Comparison of ENCODE assay signal across 22 cellular contexts in genomic region chr5:81334304-81335061, GRCh38. TPM values are rescaled to one million over a fixed set of nuclear protein-coding genes. Genes with fewer than 3 reads are reported as not detected.
DNase-seq lines count a peak whose midpoint lies in the region; ATAC-seq, FAIRE-seq and TF ChIP-seq lines count a peak whose summit lies in the region.
"Had no signal": no experiment of that assay in that cellular context is flagged by ENCODE, and none has a peak within 500 bp of the region (broad histone marks: within the 10 kb centered on the region; RNA-seq: fewer than 3 reads in every experiment).

No MANE protein-coding gene starts in this region.

- H3K9me3 Mint-ChIP-seq in central memory CD8-positive, alpha-beta T cell = no peaks in the 10 kb centered on the region
- H3K9me3 Mint-ChIP-seq in immature natural killer cell = peaks cover 0 to 2% (median 0%) of the 10 kb centered on the region in 6 donors
- H3K9me3 Mint-ChIP-seq: activated CD8-positive, alpha-beta T cell treated with anti-CD3 and anti-CD28 coated beads for 36 hours; activated naive CD4-positive, alpha-beta T cell treated with anti-CD3 and anti-CD28 coated beads, Interleukin-2, amount 50 U/mL, for 72 hours; brain had no signal

- no peak overlapping the region for H3K27ac Mint-ChIP-seq in central memory CD8-positive, alpha-beta T cell (ENCODE audit: low read depth)
- no peak overlapping the region for H3K27ac Mint-ChIP-seq in immature natural killer cell
- H3K27ac Mint-ChIP-seq: activated CD8-positive, alpha-beta T cell treated with anti-CD3 and anti-CD28 coated beads for 36 hours; activated naive CD4-positive, alpha-beta T cell treated with anti-CD3 and anti-CD28 coated beads, Interleukin-2, amount 50 U/mL, for 72 hours; brain had no signal

- in situ Hi-C loops in HepG2 (cut with HindIII; ENCODE audit: extremely low pct_ligation_motif_present, low pct_unique_long_range_greater_than_20kb) = no loop called here

- H3K4me1 ChIP-seq in keratinocyte (ENCODE audit: control insufficient read depth, extremely low read depth, insufficient read depth, low read length) (no peaks in the 10 kb centered on the region), HepG2 (ENCODE audit: insufficient read depth, low read length) (no peaks in the 10 kb centered on the region)
- H3K4me1 ChIP-seq: Caco-2, left lung, tibial artery had no signal

- peak overlapping the region; percentile 34 for H3K4me2 ChIP-seq in keratinocyte (ENCODE audit: control insufficient read depth, extremely low read depth, insufficient read depth, low read depth, low read length)
- no peak overlapping the region for H3K4me2 ChIP-seq in HepG2 (ENCODE audit: low read depth, low read length)
- H3K4me2 ChIP-seq: smooth muscle cell had no signal

- FAIRE-seq in keratinocyte (lab: Jason Lieb, UNC) (no peak), HepG2 (lab: Jason Lieb, UNC) (no peak)
- FAIRE-seq: TTC549 had no signal

- H3K4me3 ChIP-seq in keratinocyte (ENCODE audit: control insufficient read depth in 2 of 3, extremely low read depth in 1 of 3, insufficient read depth in 2 of 3, low read depth in 1 of 3, low read length in 3 of 3) (no peak overlapping the region), HepG2 (replicated peaks in 1 of 3; ENCODE audit: insufficient read depth in 1 of 3, low read depth in 2 of 3, low read length in 3 of 3) (no peak overlapping the region)
- H3K4me3 ChIP-seq: left lung, ovary, smooth muscle cell, tibial artery had no signal

- WGBS in HepG2 (ENCODE audit: low lambda C conversion rate) = 75% methylated on average over 13 of the region's 14 CpGs

- no peak for ATAC-seq in central memory CD8-positive, alpha-beta T cell (replicated peaks; ENCODE audit: extremely low read depth, poor library complexity, severe bottlenecking)
- ATAC-seq in HG03045 (IDR thresholded peaks at IDR 0.05; ENCODE audit: unreplicated experiment) = no peak
- ATAC-seq in HepG2 = no peak
- ATAC-seq: activated CD8-positive, alpha-beta T cell treated with anti-CD3 and anti-CD28 coated beads for 36 hours; activated naive CD4-positive, alpha-beta T cell treated with anti-CD3 and anti-CD28 coated beads, Interleukin-2, amount 50 U/mL, for 72 hours; activated T-cell treated with anti-CD3 and anti-CD28 coated beads, Interleukin-2, amount 50 U/mL, for 4 hours; left lung; Panc1 had no signal

- H2AFZ ChIP-seq in keratinocyte (ENCODE audit: control insufficient read depth, low read length) = peak overlapping the region; percentile 32
- H2AFZ ChIP-seq in HepG2 (ENCODE audit: low read length) = no peak overlapping the region

- CTCF ChIA-PET in HepG2 (lab: Yijun Ruan, JAX; ENCODE audit: low intra/inter-chr PET ratio, low total read pairs) = no interaction called here

- no peaks in the 10 kb centered on the region for H3K36me3 Mint-ChIP-seq in central memory CD8-positive, alpha-beta T cell (ENCODE audit: insufficient read depth)
- no peaks in the 10 kb centered on the region for H3K36me3 Mint-ChIP-seq in immature natural killer cell
- H3K36me3 Mint-ChIP-seq: activated naive CD4-positive, alpha-beta T cell treated with anti-CD3 and anti-CD28 coated beads, Interleukin-2, amount 50 U/mL, for 72 hours; brain had no signal

- H3K9ac ChIP-seq in keratinocyte (ENCODE audit: control insufficient read depth, extremely low read depth, insufficient read depth, low read length) = no peak overlapping the region
- H3K9ac ChIP-seq in HepG2 (ENCODE audit: insufficient read depth, low read depth, low read length) = no peak overlapping the region

- H3K4me3 Mint-ChIP-seq in central memory CD8-positive, alpha-beta T cell = peak overlapping the region; percentile 36
- peak overlapping the region in 1 of 5 donors; percentile 46 for H3K4me3 Mint-ChIP-seq in immature natural killer cell
- H3K4me3 Mint-ChIP-seq: activated CD8-positive, alpha-beta T cell treated with anti-CD3 and anti-CD28 coated beads for 36 hours; activated T-cell treated with anti-CD3 and anti-CD28 coated beads, Interleukin-2, amount 50 U/mL, for 4 hours; brain had no signal

- BruUV-seq in HepG2 (replicated peaks; lab: Mats Ljungman, UMichigan) = no TSS peak

- POLR2A ChIA-PET in HepG2 (lab: Yijun Ruan, JAX) = no interaction called here

- DNase-seq in D341Med (ENCODE audit: low spot score) (peak; percentile 78), NCI-H82 (lab: John Stamatoyannopoulos, UW) (peak; percentile 93), keratinocyte (ENCODE audit: low read depth, low spot score) (no peak), immature natural killer cell (no peak), NCI-H187 (lab: John Stamatoyannopoulos, UW) (no peak), HepG2 (ENCODE audit: low spot score) (no peak)
- DNase-seq in central memory CD8-positive, alpha-beta T cell (ENCODE audit: low spot score in 2 of 2) = no peak
- DNase-seq: activated CD8-positive, alpha-beta T cell treated with anti-CD3 and anti-CD28 coated beads for 36 hours; activated T-cell treated with anti-CD3 and anti-CD28 coated beads, Interleukin-2, amount 50 U/mL, for 4 hours; Caco-2; left lung; NCI-H2029; NCI-H510A treated with DMSO at 0.1 percent for 48 hours; ovary; tibial artery had no signal

- peaks cover 10% of the 10 kb centered on the region for H3K27me3 Mint-ChIP-seq in central memory CD8-positive, alpha-beta T cell
- peaks cover 0 to 1% (median 0%) of the 10 kb centered on the region in 3 donors for H3K27me3 Mint-ChIP-seq in immature natural killer cell (ENCODE audit: low read depth in 3 of 3)
- H3K27me3 Mint-ChIP-seq: activated CD8-positive, alpha-beta T cell treated with anti-CD3 and anti-CD28 coated beads for 36 hours; brain had no signal

- H3K27ac ChIP-seq in keratinocyte (ENCODE audit: control insufficient read depth, insufficient read depth, low read length) (no peak overlapping the region), HepG2 (ENCODE audit: extremely low read length, insufficient read depth, low read length) (no peak overlapping the region)
- H3K27ac ChIP-seq: left lung, ovary, tibial artery had no signal

- H3K36me3 ChIP-seq in keratinocyte (ENCODE audit: control insufficient read depth in 2 of 2, extremely low read depth in 1 of 2, insufficient read depth in 2 of 2, low read length in 2 of 2) (no peaks in the 10 kb centered on the region), HepG2 (replicated peaks in 1 of 2; ENCODE audit: control insufficient read depth in 1 of 2, insufficient read depth in 2 of 2, low read length in 2 of 2) (no peaks in the 10 kb centered on the region)
- H3K36me3 ChIP-seq: left lung, ovary, tibial artery had no signal

- H3K4me1 Mint-ChIP-seq in central memory CD8-positive, alpha-beta T cell = peaks cover 4% of the 10 kb centered on the region
- H3K4me1 Mint-ChIP-seq in immature natural killer cell = no peaks in the 10 kb centered on the region
- H3K4me1 Mint-ChIP-seq: brain had no signal

- intact Hi-C loops in HepG2 (cut with micrococcal nuclease; ENCODE audit: unreplicated experiment) = no loop called here

- no peak for TF ChIP-seq RAD21 in HepG2 (CRISPR knock-in tag; IDR thresholded peaks at IDR 0.05)

- TF ChIP-seq POLR2A in HepG2 (IDR thresholded peaks at IDR 0.05; ENCODE audit: insufficient read depth in 1 of 2, low read depth in 2 of 2, low read length in 2 of 2) = no peak

- H3K79me2 ChIP-seq in keratinocyte (ENCODE audit: control insufficient read depth, insufficient read depth, low read length) = no peaks in the 10 kb centered on the region
- no peaks in the 10 kb centered on the region for H3K79me2 ChIP-seq in HepG2 (ENCODE audit: insufficient read depth, low read length)

- H3K27me3 ChIP-seq in keratinocyte (ENCODE audit: control insufficient read depth, extremely low read depth, insufficient read depth, low read length) = no peaks in the 10 kb centered on the region
- H3K27me3 ChIP-seq in HepG2 (ENCODE audit: control insufficient read depth in 1 of 2, insufficient read depth in 2 of 2, low read length in 2 of 2) = no peaks in the 10 kb centered on the region
- H3K27me3 ChIP-seq: left lung, ovary, tibial artery had no signal

- H3K9me3 ChIP-seq in keratinocyte (ENCODE audit: control insufficient read depth, low read depth, low read length) = no peaks in the 10 kb centered on the region
- H3K9me3 ChIP-seq in HepG2 (ENCODE audit: low read length) = no peaks in the 10 kb centered on the region
- H3K9me3 ChIP-seq: Caco-2, ovary, tibial artery had no signal

- no peak for TF ChIP-seq EP300 in HepG2 (IDR thresholded peaks at IDR 0.05; ENCODE audit: low read depth in 2 of 2, low read length in 2 of 2)
- no peak for TF ChIP-seq EP300 in HepG2 (CRISPR knock-in tag; IDR thresholded peaks at IDR 0.05; ENCODE audit: borderline replicate concordance)

- H4K20me1 ChIP-seq in keratinocyte (ENCODE audit: control insufficient read depth, extremely low read depth, insufficient read depth, low read length) (no peaks in the 10 kb centered on the region), HepG2 (ENCODE audit: insufficient read depth, low read length) (no peaks in the 10 kb centered on the region)

- no peaks in the 10 kb centered on the region for H3K9me1 ChIP-seq in keratinocyte (ENCODE audit: control insufficient read depth, extremely low read depth, insufficient read depth, low read length)

- TF ChIP-seq CTCF in keratinocyte (optimal IDR thresholded peaks at IDR 0.05 in 1 of 3, IDR thresholded peaks at IDR 0.05 in 1 of 3, conservative IDR thresholded peaks at IDR 0.05 in 1 of 3; ENCODE audit: extremely low read depth in 1 of 3, insufficient read depth in 2 of 3, low read length in 3 of 3) = no peak
- TF ChIP-seq CTCF in HepG2 (CRISPR knock-in tag; IDR thresholded peaks at IDR 0.05) = no peak

- dilution Hi-C loops in keratinocyte (cut with MboI; ENCODE audit: extremely low pct_ligation_motif_present, low sequenced_read_pairs) = no loop called here

RNA-seq across cellular contexts. Expression of gene ZCCHC9, which starts 33.1 kb away (rescaled TPM):
- polyA plus RNA-seq in keratinocyte (12.4 to 24.1 TPM (median 20.1 TPM) in 3 replicates), immature natural killer cell (1 to 10 TPM; 6.9 to 8.7 (median 8.1) TPM), HepG2 (2011; rRNA removed) (20.1 and 28.7 TPM in 2 replicates)
- polyA plus RNA-seq in keratinocyte (2011; ENCODE audit: low read depth) = 20.0 TPM
- polyA plus RNA-seq in keratinocyte (2011; cell fraction: cytosol; rRNA removed) = 12.2 and 19.7 TPM in 2 replicates
- polyA plus RNA-seq in keratinocyte (2011; cell fraction: nucleus; rRNA removed) = 10.6 and 17.5 TPM in 2 replicates
- polyA plus RNA-seq in keratinocyte (2012; ENCODE audit: low replicate concordance) = 21.2 and 32.9 TPM in 2 replicates
- polyA minus RNA-seq in keratinocyte = 0.36 to 9.6 TPM (median 3.1 TPM) in 3 replicates
- polyA minus RNA-seq in keratinocyte (2011; cell fraction: cytosol; rRNA and poly(A)+ RNA removed) = 9.0 TPM
- 3.7 and 4.2 TPM in 2 replicates for polyA minus RNA-seq in keratinocyte (2011; cell fraction: nucleus; rRNA and poly(A)+ RNA removed)
- 52.5 and 70.7 TPM in 2 replicates for total RNA-seq in HepG2 (2016; rRNA removed; fragmentation: Illumina TruSeq; extraction: Trizol)
- total RNA-seq in HepG2 (2016; cell fraction: cytosol; rRNA removed; fragmentation: Illumina TruSeq; extraction: Trizol; ENCODE audit: low read depth) = 25.2 and 26.8 TPM in 2 replicates
- 52.8 and 69.9 TPM in 2 replicates for total RNA-seq in HepG2 (2016; cell fraction: insoluble cytoplasmic fraction; rRNA removed; fragmentation: Illumina TruSeq; extraction: Trizol)
- total RNA-seq in HepG2 (2016; cell fraction: membrane; rRNA removed; fragmentation: Illumina TruSeq; extraction: Trizol) = 46.9 and 48.3 TPM in 2 replicates
- 26.3 and 28.6 TPM in 2 replicates for total RNA-seq in HepG2 (2016; cell fraction: nucleus; rRNA removed; fragmentation: Illumina TruSeq; extraction: Trizol)
- polyA plus RNA-seq in HepG2 (2011; cell fraction: cytosol; rRNA removed) = 10.2 and 15.7 TPM in 2 replicates
- polyA plus RNA-seq in HepG2 (2011; cell fraction: nucleus; rRNA removed) = 7.6 and 12.3 TPM in 2 replicates
- polyA plus RNA-seq in HepG2 (2012) = 29.6 and 38.6 TPM in 2 replicates
- 26.9 and 35.4 TPM in 2 replicates for polyA plus RNA-seq in HepG2 (2016; cell fraction: cytosol; fragmentation: Illumina TruSeq; extraction: Trizol; ENCODE audit: low read depth)
- polyA plus RNA-seq in HepG2 (2016; cell fraction: insoluble cytoplasmic fraction; fragmentation: Illumina TruSeq; extraction: Trizol; ENCODE audit: low read depth) = 89.5 and 100 TPM in 2 replicates
- 41.3 and 43.4 TPM in 2 replicates for polyA plus RNA-seq in HepG2 (2016; cell fraction: membrane; fragmentation: Illumina TruSeq; extraction: Trizol; ENCODE audit: low read depth)
- 57.8 and 58.2 TPM in 2 replicates for polyA plus RNA-seq in HepG2 (2016; cell fraction: nucleus; fragmentation: Illumina TruSeq; extraction: Trizol; ENCODE audit: insufficient read depth, low read depth)
- polyA minus RNA-seq in HepG2 (2011; rRNA and poly(A)+ RNA removed; ENCODE audit: low replicate concordance) = 3.6 and 4.8 TPM in 2 replicates
- 9.1 and 10.1 TPM in 2 replicates for polyA minus RNA-seq in HepG2 (2011; cell fraction: cytosol; rRNA and poly(A)+ RNA removed)
- polyA minus RNA-seq in HepG2 (2011; cell fraction: nucleus; rRNA and poly(A)+ RNA removed) = 15.5 and 19.0 TPM in 2 replicates

RNA-seq across cellular contexts. Expression of gene ACOT12, which starts 59.5 kb away (rescaled TPM):
- polyA plus RNA-seq in keratinocyte (0.06 TPM in 1 of 3 replicates, not detected in the others), immature natural killer cell (not detected), HepG2 (2011; rRNA removed) (not detected in 2 replicates)
- not detected for polyA plus RNA-seq in keratinocyte (2011; ENCODE audit: low read depth)
- polyA plus RNA-seq in keratinocyte (2011; cell fraction: cytosol; rRNA removed) = not detected in 2 replicates
- polyA plus RNA-seq in keratinocyte (2011; cell fraction: nucleus; rRNA removed) = not detected in 2 replicates
- not detected in 2 replicates for polyA plus RNA-seq in keratinocyte (2012; ENCODE audit: low replicate concordance)
- not detected in 3 replicates for polyA minus RNA-seq in keratinocyte
- polyA minus RNA-seq in keratinocyte (2011; cell fraction: cytosol; rRNA and poly(A)+ RNA removed) = not detected
- not detected in 2 replicates for polyA minus RNA-seq in keratinocyte (2011; cell fraction: nucleus; rRNA and poly(A)+ RNA removed)
- total RNA-seq in HepG2 (2016; rRNA removed; fragmentation: Illumina TruSeq; extraction: Trizol) = not detected in 2 replicates
- total RNA-seq in HepG2 (2016; cell fraction: cytosol; rRNA removed; fragmentation: Illumina TruSeq; extraction: Trizol; ENCODE audit: low read depth) = not detected in 2 replicates
- not detected in 2 replicates for total RNA-seq in HepG2 (2016; cell fraction: insoluble cytoplasmic fraction; rRNA removed; fragmentation: Illumina TruSeq; extraction: Trizol)
- not detected in 2 replicates for total RNA-seq in HepG2 (2016; cell fraction: membrane; rRNA removed; fragmentation: Illumina TruSeq; extraction: Trizol)
- not detected in 2 replicates for total RNA-seq in HepG2 (2016; cell fraction: nucleus; rRNA removed; fragmentation: Illumina TruSeq; extraction: Trizol)
- not detected in 2 replicates for polyA plus RNA-seq in HepG2 (2011; cell fraction: cytosol; rRNA removed)
- polyA plus RNA-seq in HepG2 (2011; cell fraction: nucleus; rRNA removed) = 0.05 TPM in 1 of 2 replicates, not detected in the other
- polyA plus RNA-seq in HepG2 (2012) = 0.09 TPM in 1 of 2 replicates, not detected in the other
- polyA plus RNA-seq in HepG2 (2016; cell fraction: cytosol; fragmentation: Illumina TruSeq; extraction: Trizol; ENCODE audit: low read depth) = not detected in 2 replicates
- not detected in 2 replicates for polyA plus RNA-seq in HepG2 (2016; cell fraction: insoluble cytoplasmic fraction; fragmentation: Illumina TruSeq; extraction: Trizol; ENCODE audit: low read depth)
- not detected in 2 replicates for polyA plus RNA-seq in HepG2 (2016; cell fraction: membrane; fragmentation: Illumina TruSeq; extraction: Trizol; ENCODE audit: low read depth)
- polyA plus RNA-seq in HepG2 (2016; cell fraction: nucleus; fragmentation: Illumina TruSeq; extraction: Trizol; ENCODE audit: insufficient read depth, low read depth) = 0.29 TPM in 1 of 2 replicates, not detected in the other
- polyA minus RNA-seq in HepG2 (2011; rRNA and poly(A)+ RNA removed; ENCODE audit: low replicate concordance) = not detected in 2 replicates
- polyA minus RNA-seq in HepG2 (2011; cell fraction: cytosol; rRNA and poly(A)+ RNA removed) = not detected in 2 replicates
- not detected in 2 replicates for polyA minus RNA-seq in HepG2 (2011; cell fraction: nucleus; rRNA and poly(A)+ RNA removed)
- total RNA-seq: activated CD8-positive, alpha-beta T cell treated with anti-CD3 and anti-CD28 coated beads for 36 hours; activated naive CD4-positive, alpha-beta T cell treated with anti-CD3 and anti-CD28 coated beads, Interleukin-2, amount 50 U/mL, for 72 hours; activated T-cell treated with anti-CD3 and anti-CD28 coated beads, Interleukin-2, amount 50 U/mL, for 4 hours; left lung; M059J; smooth muscle cell had no signal
- polyA plus RNA-seq: ovary, smooth muscle cell had no signal

Comparison
In these comparisons a context has a peak if more than half of its experiments do, and no peak if none do; other contexts are left out.
1. DNase-seq: peak in D341Med (single experiment) and NCI-H82 (single experiment); none in central memory CD8-positive, alpha-beta T cell (0 of 2), keratinocyte (single experiment), immature natural killer cell (0 of 3), NCI-H187 (0 of 2) and HepG2 (single experiment).